Comparison of ENCODE assay signal across 9 cellular contexts in genomic region chr13:21218351-21219043, GRCh38. TPM values are rescaled to one million over a fixed set of nuclear protein-coding genes. Genes with fewer than 3 reads are reported as not detected.
A peak's percentile ranks its signal among the peaks of the same experiment; 100 is the strongest.
DNase-seq lines count a peak whose midpoint lies in the region; ATAC-seq and TF ChIP-seq lines count a peak whose summit lies in the region.
"Had no signal": no experiment of that assay in that cellular context is flagged by ENCODE, and none has a peak within 500 bp of the region (broad histone marks: within the 10 kb centered on the region; RNA-seq: fewer than 3 reads in every experiment).

No MANE protein-coding gene starts in this region.

- TF ChIP-seq EP300 in stomach (IDR thresholded peaks at IDR 0.05): no peak

- no peaks in the 10 kb centered on the region for H3K79me2 ChIP-seq in PC-3 (ENCODE audit: low read length)

- H3K27ac ChIP-seq in CD4-positive, CD25-positive, alpha-beta regulatory T cell (ENCODE audit: insufficient read depth, low read length, poor library complexity, severe bottlenecking): no peak overlapping the region
- H3K27ac ChIP-seq in PC-3 (ENCODE audit: low read length) (no peak overlapping the region), stomach (no peak overlapping the region), colonic mucosa (no peak overlapping the region)

- peak overlapping the region in 1 of 3 donors; percentile 26 for H3K27ac Mint-ChIP-seq in CD4-positive, CD25-positive, alpha-beta regulatory T cell

- WGBS in stomach, 5 donors: 48 to 61% (median 53%) methylated on average over 7 of the region's 7 CpGs

- H4K20me1 ChIP-seq in PC-3 (ENCODE audit: low read length): no peaks in the 10 kb centered on the region

- no peaks in the 10 kb centered on the region for H3F3A ChIP-seq in PC-3 (ENCODE audit: low read length, unreplicated experiment)

- no peaks in the 10 kb centered on the region for H3K36me3 Mint-ChIP-seq in CD4-positive, CD25-positive, alpha-beta regulatory T cell

- no peak overlapping the region for H2AFZ ChIP-seq in PC-3 (ENCODE audit: low read length)

- no peak overlapping the region for H3K4me3 Mint-ChIP-seq in CD4-positive, CD25-positive, alpha-beta regulatory T cell

- H3K27me3 Mint-ChIP-seq in CD4-positive, CD25-positive, alpha-beta regulatory T cell: peaks cover 15% of the 10 kb centered on the region

- TF ChIP-seq CTCF in PC-3 (conservative IDR thresholded peaks at IDR 0.05; ENCODE audit: low read depth, low read length) (no peak), stomach (IDR thresholded peaks at IDR 0.05) (no peak), colonic mucosa (IDR thresholded peaks at IDR 0.05) (no peak)

- no peak overlapping the region for H3K4me3 ChIP-seq in CD4-positive, CD25-positive, alpha-beta regulatory T cell (ENCODE audit: low read depth, low read length)
- H3K4me3 ChIP-seq in PC-3 (ENCODE audit: low read length) (no peak overlapping the region), stomach (no peak overlapping the region), colonic mucosa (no peak overlapping the region)

- no peak overlapping the region for H3K9ac ChIP-seq in PC-3 (ENCODE audit: low read length)
- no peak overlapping the region for H3K9ac ChIP-seq in colonic mucosa (ENCODE audit: low read depth in 2 of 2, low read length in 2 of 2)

- no TSS peak for BruUV-seq in PC-3 (replicated peaks; lab: Mats Ljungman, UMichigan)

- no peaks in the 10 kb centered on the region for H3K9me3 ChIP-seq in CD4-positive, CD25-positive, alpha-beta regulatory T cell (ENCODE audit: control insufficient read depth in 2 of 2, low read length in 2 of 2)
- H3K9me3 ChIP-seq in PC-3 (ENCODE audit: low read length): no peaks in the 10 kb centered on the region
- H3K9me3 ChIP-seq in stomach: peaks cover 0 to 22% (median 17%) of the 10 kb centered on the region in 4 donors
- H3K9me3 ChIP-seq in colonic mucosa: no peaks in the 10 kb centered on the region

- no peaks in the 10 kb centered on the region for H3K36me3 ChIP-seq in CD4-positive, CD25-positive, alpha-beta regulatory T cell (ENCODE audit: control insufficient read depth, insufficient read depth, low read length)
- H3K36me3 ChIP-seq in PC-3 (ENCODE audit: low read depth, low read length) (no peaks in the 10 kb centered on the region), stomach (no peaks in the 10 kb centered on the region), colonic mucosa (no peaks in the 10 kb centered on the region)

- DNase-seq in CD4-positive, CD25-positive, alpha-beta regulatory T cell: peak in 2 of 3 donors; percentile 2 to 55
- DNase-seq in GM19240 (ENCODE audit: insufficient read length, low spot score): peak; percentile 32
- DNase-seq in PC-3: peak; percentile 11
- DNase-seq in stomach: no peak
- DNase-seq in erythroblast (lab: John Stamatoyannopoulos, UW): no peak
- no peak for DNase-seq in NCI-H82 (lab: John Stamatoyannopoulos, UW)
- DNase-seq in colonic mucosa: no peak
- DNase-seq: NCI-H2171 treated with DMSO at 0.1 percent for 48 hours had no signal

- TF ChIP-seq POLR2A in stomach (IDR thresholded peaks at IDR 0.05) (no peak), erythroblast (IDR thresholded peaks at IDR 0.05; ENCODE audit: low read length) (no peak)

- intact Hi-C loops in PC-3 (cut with micrococcal nuclease): no loop called here
- intact Hi-C loops in stomach (cut with DNase I; ENCODE audit: low total_unique reads): no loop called here
- intact Hi-C loops in colonic mucosa (cut with DNase I): no loop called here

- peaks cover 0 to 14% (median 2%) of the 10 kb centered on the region in 7 donors for H3K9me3 Mint-ChIP-seq in CD4-positive, CD25-positive, alpha-beta regulatory T cell

- no peak overlapping the region for H3K4me2 ChIP-seq in PC-3 (ENCODE audit: low read length)

- CTCF ChIA-PET in PC-3 (lab: Charles Lee): no interaction called here

- peak in 1 of 2 donors; percentile 46 for ATAC-seq in CD4-positive, CD25-positive, alpha-beta regulatory T cell (ENCODE audit: low read depth in 2 of 2)
- peak; percentile 98 for ATAC-seq in HG03045 (IDR thresholded peaks at IDR 0.05; ENCODE audit: unreplicated experiment)
- ATAC-seq in PC-3: peak; percentile 72

- H3K27me3 ChIP-seq in CD4-positive, CD25-positive, alpha-beta regulatory T cell (ENCODE audit: control insufficient read depth, insufficient read depth, low read length): peaks cover 5% of the 10 kb centered on the region
- H3K27me3 ChIP-seq in PC-3 (ENCODE audit: low read length) (no peaks in the 10 kb centered on the region), stomach (peaks cover 0 to 11% (median 0%) of the 10 kb centered on the region in 3 donors), colonic mucosa (no peaks in the 10 kb centered on the region)

- H3K9me2 ChIP-seq in PC-3 (replicated peaks; ENCODE audit: low read length): no peaks in the 10 kb centered on the region

- peaks cover 12% of the 10 kb centered on the region for H3K4me1 ChIP-seq in CD4-positive, CD25-positive, alpha-beta regulatory T cell (ENCODE audit: control insufficient read depth, insufficient read depth, low read length, poor library complexity, severe bottlenecking)
- H3K4me1 ChIP-seq in PC-3 (ENCODE audit: insufficient read depth, low read length) (no peaks in the 10 kb centered on the region), stomach (peaks cover 0 to 4% (median 0%) of the 10 kb centered on the region in 4 donors), colonic mucosa (no peaks in the 10 kb centered on the region)

- POLR2A ChIA-PET in PC-3 (lab: Charles Lee; ENCODE audit: unreplicated experiment): no interaction called here

- peaks cover 0 to 17% (median 12%) of the 10 kb centered on the region in 4 donors for H3K4me1 Mint-ChIP-seq in CD4-positive, CD25-positive, alpha-beta regulatory T cell

RNA-seq across cellular contexts. Expression of gene MRPL57, which starts 42.0 kb away (rescaled TPM):
- 9.6 TPM for total RNA-seq in CD4-positive, CD25-positive, alpha-beta regulatory T cell
- polyA plus RNA-seq in CD4-positive, CD25-positive, alpha-beta regulatory T cell: 10 to 100 TPM; 56.6 to 70.8 (median 61.4) TPM
- 56.4 and 92.3 TPM in 2 replicates for total RNA-seq in PC-3 (2014; rRNA removed)
- 10 to 100 TPM; 13.8 to 83.0 (median 19.8) TPM for total RNA-seq in stomach
- 10 to 100 TPM; 29.1 to 34.5 (median 30.9) TPM for polyA plus RNA-seq in stomach
- 10 to 100 TPM; 18.3 to 25.2 TPM for total RNA-seq in colonic mucosa

RNA-seq across cellular contexts. Expression of gene SKA3, which starts 42.1 kb away (rescaled TPM):
- total RNA-seq in CD4-positive, CD25-positive, alpha-beta regulatory T cell: 3.0 TPM
- 1 to 10 TPM in 3 of 4 donors, under 1 TPM in 1; 0.72 to 2.7 (median 2.1) TPM for polyA plus RNA-seq in CD4-positive, CD25-positive, alpha-beta regulatory T cell
- total RNA-seq in PC-3 (2014; rRNA removed) (29.0 and 32.4 TPM in 2 replicates), stomach (1 to 10 TPM in 4 of 5 donors, not detected in 1; 1.4 to 3.0 (median 2.5) TPM), colonic mucosa (10 to 100 TPM in 1 of 2 donors, 1 to 10 TPM in 1; 6.2 to 18.1 TPM)
- 1 to 10 TPM in 2 of 3 donors, under 1 TPM in 1; 0.76 to 3.1 (median 2.7) TPM for polyA plus RNA-seq in stomach

Comparison
In these comparisons a context has a peak if more than half of its experiments do, and no peak if none do; other contexts are left out.
1. DNase-seq: peak in CD4-positive, CD25-positive, alpha-beta regulatory T cell (2 of 3), GM19240 (single experiment) and PC-3 (single experiment); none in stomach (single experiment), erythroblast (0 of 2), NCI-H82 (single experiment) and colonic mucosa (single experiment).